Comparison of ENCODE assay signal across 1 cellular context in the genomic region with DNA sequence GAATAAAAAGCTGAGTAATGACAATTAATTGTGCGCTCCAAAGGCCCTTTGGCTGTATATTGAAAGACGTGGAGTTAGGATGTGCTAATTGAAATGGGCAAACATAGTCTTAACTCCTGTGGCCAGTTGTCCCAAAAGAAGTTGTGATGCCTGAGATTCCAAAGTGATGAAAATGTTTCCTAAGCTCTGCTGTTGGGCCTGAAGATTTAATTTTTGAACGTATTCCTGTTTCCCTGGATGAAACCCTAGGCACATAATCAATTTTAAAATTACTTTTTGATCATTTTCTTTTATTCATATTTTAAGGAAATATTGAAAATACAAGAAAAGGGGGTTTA.
TF ChIP-seq lines count a peak whose summit lies in the region.

No MANE protein-coding gene starts in this region.

TF ChIP-seq in HepG2, 621 proteins besides CTCF, POLR2A, EP300 and RAD21 (continued from another document):
- TF ChIP-seq, protein P1, sequence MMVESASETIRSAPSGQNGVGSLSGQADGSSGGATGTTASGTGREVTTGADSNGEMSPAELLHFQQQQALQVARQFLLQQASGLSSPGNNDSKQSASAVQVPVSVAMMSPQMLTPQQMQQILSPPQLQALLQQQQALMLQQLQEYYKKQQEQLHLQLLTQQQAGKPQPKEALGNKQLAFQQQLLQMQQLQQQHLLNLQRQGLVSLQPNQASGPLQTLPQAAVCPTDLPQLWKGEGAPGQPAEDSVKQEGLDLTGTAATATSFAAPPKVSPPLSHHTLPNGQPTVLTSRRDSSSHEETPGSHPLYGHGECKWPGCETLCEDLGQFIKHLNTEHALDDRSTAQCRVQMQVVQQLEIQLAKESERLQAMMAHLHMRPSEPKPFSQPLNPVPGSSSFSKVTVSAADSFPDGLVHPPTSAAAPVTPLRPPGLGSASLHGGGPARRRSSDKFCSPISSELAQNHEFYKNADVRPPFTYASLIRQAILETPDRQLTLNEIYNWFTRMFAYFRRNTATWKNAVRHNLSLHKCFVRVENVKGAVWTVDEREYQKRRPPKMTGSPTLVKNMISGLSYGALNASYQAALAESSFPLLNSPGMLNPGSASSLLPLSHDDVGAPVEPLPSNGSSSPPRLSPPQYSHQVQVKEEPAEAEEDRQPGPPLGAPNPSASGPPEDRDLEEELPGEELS (CRISPR knock-in tag; IDR thresholded peaks at IDR 0.05), result no peak
- TF ChIP-seq ZBTB42 (CRISPR knock-in tag; IDR thresholded peaks at IDR 0.05) (no peak), ZNF672 (CRISPR knock-in tag; IDR thresholded peaks at IDR 0.05) (no peak), KAT2B (IDR thresholded peaks at IDR 0.05; ENCODE audit: borderline replicate concordance, low read depth, low read length) (no peak), MAFF (IDR thresholded peaks at IDR 0.05; ENCODE audit: low read depth, low read length) (peak; percentile 21; the same call in 1 of the 2 replicates), GFI1 (CRISPR knock-in tag; IDR thresholded peaks at IDR 0.05; ENCODE audit: borderline replicate concordance) (no peak), SPEN (CRISPR knock-in tag; IDR thresholded peaks at IDR 0.05; ENCODE audit: low read depth) (no peak), RFX1 (IDR thresholded peaks at IDR 0.05) (no peak), HMGA1 (CRISPR knock-in tag; conservative IDR thresholded peaks at IDR 0.05) (no peak), KLF12 (CRISPR knock-in tag; IDR thresholded peaks at IDR 0.05; ENCODE audit: borderline replicate concordance) (no peak), MAFK (conservative IDR thresholded peaks at IDR 0.05 in 1 of 2, IDR thresholded peaks at IDR 0.05 in 1 of 2; ENCODE audit: low read length in 2 of 2) (peak; percentile 11 to 32; a peak in 1 of 4 replicates)
- TF ChIP-seq, protein P2, sequence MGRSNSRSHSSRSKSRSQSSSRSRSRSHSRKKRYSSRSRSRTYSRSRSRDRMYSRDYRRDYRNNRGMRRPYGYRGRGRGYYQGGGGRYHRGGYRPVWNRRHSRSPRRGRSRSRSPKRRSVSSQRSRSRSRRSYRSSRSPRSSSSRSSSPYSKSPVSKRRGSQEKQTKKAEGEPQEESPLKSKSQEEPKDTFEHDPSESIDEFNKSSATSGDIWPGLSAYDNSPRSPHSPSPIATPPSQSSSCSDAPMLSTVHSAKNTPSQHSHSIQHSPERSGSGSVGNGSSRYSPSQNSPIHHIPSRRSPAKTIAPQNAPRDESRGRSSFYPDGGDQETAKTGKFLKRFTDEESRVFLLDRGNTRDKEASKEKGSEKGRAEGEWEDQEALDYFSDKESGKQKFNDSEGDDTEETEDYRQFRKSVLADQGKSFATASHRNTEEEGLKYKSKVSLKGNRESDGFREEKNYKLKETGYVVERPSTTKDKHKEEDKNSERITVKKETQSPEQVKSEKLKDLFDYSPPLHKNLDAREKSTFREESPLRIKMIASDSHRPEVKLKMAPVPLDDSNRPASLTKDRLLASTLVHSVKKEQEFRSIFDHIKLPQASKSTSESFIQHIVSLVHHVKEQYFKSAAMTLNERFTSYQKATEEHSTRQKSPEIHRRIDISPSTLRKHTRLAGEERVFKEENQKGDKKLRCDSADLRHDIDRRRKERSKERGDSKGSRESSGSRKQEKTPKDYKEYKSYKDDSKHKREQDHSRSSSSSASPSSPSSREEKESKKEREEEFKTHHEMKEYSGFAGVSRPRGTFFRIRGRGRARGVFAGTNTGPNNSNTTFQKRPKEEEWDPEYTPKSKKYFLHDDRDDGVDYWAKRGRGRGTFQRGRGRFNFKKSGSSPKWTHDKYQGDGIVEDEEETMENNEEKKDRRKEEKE (IDR thresholded peaks at IDR 0.05), result no peak
- TF ChIP-seq, protein P3, sequence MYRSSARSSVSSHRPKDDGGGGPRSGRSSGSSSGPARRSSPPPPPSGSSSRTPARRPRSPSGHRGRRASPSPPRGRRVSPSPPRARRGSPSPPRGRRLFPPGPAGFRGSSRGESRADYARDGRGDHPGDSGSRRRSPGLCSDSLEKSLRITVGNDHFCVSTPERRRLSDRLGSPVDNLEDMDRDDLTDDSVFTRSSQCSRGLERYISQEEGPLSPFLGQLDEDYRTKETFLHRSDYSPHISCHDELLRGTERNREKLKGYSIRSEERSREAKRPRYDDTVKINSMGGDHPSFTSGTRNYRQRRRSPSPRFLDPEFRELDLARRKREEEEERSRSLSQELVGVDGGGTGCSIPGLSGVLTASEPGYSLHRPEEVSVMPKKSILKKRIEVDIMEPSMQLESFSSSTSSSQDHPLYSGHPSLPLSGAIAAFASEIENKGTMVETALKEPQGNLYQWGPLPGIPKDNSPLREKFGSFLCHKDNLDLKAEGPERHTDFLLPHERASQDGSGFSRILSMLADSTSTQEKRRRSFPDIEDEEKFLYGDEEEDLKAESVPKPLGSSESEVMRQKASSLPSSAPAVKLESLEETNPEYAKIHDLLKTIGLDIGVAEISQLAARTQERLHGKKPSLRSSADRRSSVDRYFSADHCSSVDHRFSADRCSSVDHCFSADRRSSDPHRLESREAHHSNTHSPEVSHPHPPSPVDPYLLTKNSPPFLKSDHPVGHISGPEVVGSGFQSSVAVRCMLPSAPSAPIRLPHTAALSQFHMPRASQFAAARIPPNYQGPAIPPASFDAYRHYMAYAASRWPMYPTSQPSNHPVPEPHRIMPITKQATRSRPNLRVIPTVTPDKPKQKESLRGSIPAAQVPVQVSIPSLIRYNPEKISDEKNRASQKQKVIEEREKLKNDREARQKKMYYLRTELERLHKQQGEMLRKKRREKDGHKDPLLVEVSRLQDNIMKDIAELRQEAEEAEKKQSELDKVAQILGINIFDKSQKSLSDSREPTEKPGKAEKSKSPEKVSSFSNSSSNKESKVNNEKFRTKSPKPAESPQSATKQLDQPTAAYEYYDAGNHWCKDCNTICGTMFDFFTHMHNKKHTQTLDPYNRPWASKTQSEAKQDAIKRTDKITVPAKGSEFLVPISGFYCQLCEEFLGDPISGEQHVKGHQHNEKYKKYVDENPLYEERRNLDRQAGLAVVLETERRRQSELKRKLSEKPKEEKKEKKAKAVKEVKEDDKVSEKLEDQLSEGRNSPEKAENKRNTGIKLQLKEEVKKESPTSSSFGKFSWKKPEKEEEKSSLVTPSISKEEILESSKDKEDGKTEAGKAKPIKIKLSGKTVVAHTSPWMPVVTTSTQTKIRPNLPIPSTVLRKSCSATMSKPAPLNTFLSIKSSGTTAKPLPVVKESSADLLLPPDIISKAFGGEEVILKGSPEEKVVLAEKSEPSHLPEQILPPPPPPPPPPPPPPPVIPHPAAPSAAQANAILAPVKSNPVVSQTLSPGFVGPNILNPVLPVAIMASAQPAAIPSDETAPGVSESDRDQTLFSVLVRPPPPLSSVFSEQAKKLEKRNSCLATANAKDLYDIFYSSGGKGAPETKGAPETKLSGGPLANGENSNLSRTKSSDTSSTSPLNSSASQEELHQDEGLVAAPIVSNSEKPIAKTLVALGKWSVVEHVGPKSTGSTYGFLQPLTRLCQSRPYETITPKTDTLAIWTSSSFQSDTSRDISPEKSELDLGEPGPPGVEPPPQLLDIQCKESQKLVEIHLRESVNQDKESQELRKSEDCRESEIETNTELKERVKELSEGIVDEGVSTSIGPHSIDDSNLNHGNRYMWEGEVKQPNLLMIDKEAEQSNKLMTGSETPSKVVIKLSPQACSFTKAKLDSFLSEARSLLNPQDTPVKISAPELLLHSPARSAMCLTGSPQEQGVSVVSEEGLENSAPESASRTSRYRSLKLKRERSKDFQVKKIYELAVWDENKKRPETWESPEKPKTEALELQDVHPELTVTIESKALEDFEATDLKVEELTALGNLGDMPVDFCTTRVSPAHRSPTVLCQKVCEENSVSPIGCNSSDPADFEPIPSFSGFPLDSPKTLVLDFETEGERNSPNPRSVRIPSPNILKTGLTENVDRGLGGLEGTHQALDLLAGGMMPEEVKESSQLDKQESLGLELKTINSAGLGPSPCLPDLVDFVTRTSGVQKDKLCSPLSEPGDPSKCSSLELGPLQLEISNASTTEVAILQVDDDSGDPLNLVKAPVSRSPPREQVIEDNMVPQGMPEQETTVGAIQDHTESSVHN (CRISPR knock-in tag; IDR thresholded peaks at IDR 0.05), result no peak
TF ChIP-seq in HepG2: peak in this region for 2.
